2 cellular contexts compared by ENCODE assay signal in genomic region chr9:137772281-137772873, GRCh38.
TF ChIP-seq lines count a peak whose summit lies in the region.

No MANE protein-coding gene starts in this region.

TF ChIP-seq in K562, 482 proteins besides CTCF, POLR2A, EP300 and RAD21 (continued from another document):
- TF ChIP-seq TFAP4 (CRISPR knock-in tag; IDR thresholded peaks at IDR 0.05; ENCODE audit: borderline replicate concordance), result no peak
- TF ChIP-seq EHMT2 (IDR thresholded peaks at IDR 0.05), result no peak
- no peak for TF ChIP-seq KDM4B (IDR thresholded peaks at IDR 0.05; ENCODE audit: borderline replicate concordance in 2 of 2, low read depth in 1 of 2)

TF ChIP-seq in neural cell, 6 proteins besides CTCF, POLR2A, EP300 and RAD21 (continued from another document):
- TF ChIP-seq REST (IDR thresholded peaks at IDR 0.05; ENCODE audit: borderline replicate concordance) (no peak), TAF1 (IDR thresholded peaks at IDR 0.05; ENCODE audit: low read depth) (no peak), SMC3 (conservative IDR thresholded peaks at IDR 0.05; ENCODE audit: poor library complexity) (no peak)
